Comparison of ENCODE assay signal across 25 cellular contexts in genomic region chr21:37446552-37446951, GRCh38.
DNase-seq lines count a peak whose midpoint lies in the region; ATAC-seq and TF ChIP-seq lines count a peak whose summit lies in the region.
"Had no signal": no experiment of that assay in that cellular context is flagged by ENCODE, and none has a peak within 500 bp of the region (broad histone marks: within the 10 kb centered on the region; RNA-seq: fewer than 3 reads in every experiment).

No MANE protein-coding gene starts in this region.

- WGBS in psoas muscle, 3 donors = 75 to 88% (median 79%) methylated on average over 5 of the region's 5 CpGs
- WGBS in upper lobe of left lung, 2 donors = 82 to 85% methylated on average over 5 of the region's 5 CpGs

- no peak for DNase-seq in activated naive CD4-positive, alpha-beta T cell treated with anti-CD3 and anti-CD28 coated beads, Interleukin-2, amount 50 U/mL, for 16 hours
- DNase-seq in PC-3 (no peak), epithelial cell of proximal tubule (ENCODE audit: low read depth) (no peak), psoas muscle (no peak), upper lobe of left lung (no peak), cerebellar nuclear complex (lab: John Stamatoyannopoulos, UW) (no peak)
- DNase-seq: activated CD4-positive, alpha-beta T cell treated with anti-CD3 and anti-CD28 coated beads for 4 hours; activated T-cell treated with anti-CD3 and anti-CD28 coated beads for 4 hours; caudate nucleus; CD4-positive, CD25-positive, alpha-beta regulatory T cell; DND-41; effector CD4-positive, alpha-beta T cell; kidney glomerular epithelial cell; NCI-H1436 treated with DMSO at 0.1 percent for 48 hours; NCI-H446; SHP77; stimulated activated CD4-positive, alpha-beta T cell treated with anti-CD3 and anti-CD28 coated beads, Interleukin-12 subunit alpha, Interleukin-12 subunit beta, amount 100 ng/mL, for 4 hours; stimulated activated naive CD4-positive, alpha-beta T cell had no signal

- H3K79me2 ChIP-seq in PC-3 (ENCODE audit: low read length) = peaks cover 96% of the 10 kb centered on the region

- H4K20me1 ChIP-seq in PC-3 (ENCODE audit: low read length) = peaks cover 82% of the 10 kb centered on the region

- peaks cover 20% of the 10 kb centered on the region for H3K4me1 ChIP-seq in PC-3 (ENCODE audit: insufficient read depth, low read length)
- H3K4me1 ChIP-seq in psoas muscle = peaks cover 87% of the 10 kb centered on the region
- H3K4me1 ChIP-seq in upper lobe of left lung = peaks cover 27 to 68% (median 35%) of the 10 kb centered on the region in 4 donors

- TF ChIP-seq CTCF in PC-3 (conservative IDR thresholded peaks at IDR 0.05; ENCODE audit: low read depth, low read length) (peak; percentile 30; the same call in 1 of the 2 replicates), epithelial cell of proximal tubule (conservative IDR thresholded peaks at IDR 0.05; ENCODE audit: low read depth, low read length) (peak; percentile 14), psoas muscle (IDR thresholded peaks at IDR 0.05) (no peak), upper lobe of left lung (IDR thresholded peaks at IDR 0.05) (no peak)

- H3K4me3 Mint-ChIP-seq in activated naive CD4-positive, alpha-beta T cell treated with anti-CD3 and anti-CD28 coated beads, Interleukin-2, amount 50 U/mL, for 24 hours = no peak overlapping the region
- H3K4me3 Mint-ChIP-seq: type B pancreatic cell had no signal

- no peak overlapping the region for H2AFZ ChIP-seq in PC-3 (ENCODE audit: low read length)
- H2AFZ ChIP-seq: hepatocyte had no signal

- POLR2A ChIA-PET in PC-3 (lab: Charles Lee; ENCODE audit: unreplicated experiment) = no interaction called here

- CTCF ChIA-PET in PC-3 (lab: Charles Lee) = no interaction called here

- TF ChIP-seq EP300 in upper lobe of left lung (IDR thresholded peaks at IDR 0.05) = no peak

- peak overlapping the region; percentile 44 for H3K27ac Mint-ChIP-seq in activated naive CD4-positive, alpha-beta T cell treated with anti-CD3 and anti-CD28 coated beads, Interleukin-2, amount 50 U/mL, for 24 hours
- H3K27ac Mint-ChIP-seq: activated naive CD4-positive, alpha-beta T cell treated with anti-CD3 and anti-CD28 coated beads, Interleukin-2, amount 50 U/mL, for 72 hours; progenitor cell of endocrine pancreas; type B pancreatic cell had no signal

- H3K4me3 ChIP-seq in PC-3 (ENCODE audit: low read length) = no peak overlapping the region
- no peak overlapping the region for H3K4me3 ChIP-seq in epithelial cell of proximal tubule (ENCODE audit: low read depth, low read length)
- H3K4me3 ChIP-seq in psoas muscle = no peak overlapping the region
- no peak overlapping the region for H3K4me3 ChIP-seq in upper lobe of left lung
- H3K4me3 ChIP-seq: A549, hepatocyte had no signal

- no TSS peak for BruUV-seq in PC-3 (replicated peaks; lab: Mats Ljungman, UMichigan)

- TF ChIP-seq POLR2A in upper lobe of left lung (IDR thresholded peaks at IDR 0.05) = no peak

- H3K27me3 ChIP-seq in PC-3 (ENCODE audit: low read length) (no peaks in the 10 kb centered on the region), psoas muscle (ENCODE audit: insufficient read depth in 3 of 3, low read length in 2 of 3) (no peaks in the 10 kb centered on the region), upper lobe of left lung (no peaks in the 10 kb centered on the region)
- H3K27me3 ChIP-seq: hepatocyte had no signal

- peaks cover 93% of the 10 kb centered on the region for H3K4me1 Mint-ChIP-seq in activated naive CD4-positive, alpha-beta T cell treated with anti-CD3 and anti-CD28 coated beads, Interleukin-2, amount 50 U/mL, for 24 hours

- H3K9me3 Mint-ChIP-seq in activated naive CD4-positive, alpha-beta T cell treated with anti-CD3 and anti-CD28 coated beads, Interleukin-2, amount 50 U/mL, for 24 hours = no peaks in the 10 kb centered on the region
- H3K9me3 Mint-ChIP-seq: activated naive CD4-positive, alpha-beta T cell treated with anti-CD3 and anti-CD28 coated beads, Interleukin-2, amount 50 U/mL, for 72 hours; CD4-positive, CD25-positive, alpha-beta regulatory T cell; type B pancreatic cell had no signal

- peaks cover 8% of the 10 kb centered on the region for H3K36me3 Mint-ChIP-seq in activated naive CD4-positive, alpha-beta T cell treated with anti-CD3 and anti-CD28 coated beads, Interleukin-2, amount 50 U/mL, for 24 hours

- no peaks in the 10 kb centered on the region for H3K9me2 ChIP-seq in PC-3 (replicated peaks; ENCODE audit: low read length)

- H3K27ac ChIP-seq in PC-3 (ENCODE audit: low read length) (no peak overlapping the region), psoas muscle (peak overlapping the region; percentile 47), upper lobe of left lung (no peak overlapping the region)
- H3K27ac ChIP-seq: A549, hepatocyte had no signal

- H3K9me3 ChIP-seq in PC-3 (ENCODE audit: low read length) = no peaks in the 10 kb centered on the region
- H3K9me3 ChIP-seq in psoas muscle = no peaks in the 10 kb centered on the region
- H3K9me3 ChIP-seq in upper lobe of left lung = no peaks in the 10 kb centered on the region
- H3K9me3 ChIP-seq: A549 had no signal

- peaks cover 17% of the 10 kb centered on the region; the same call in 1 of the 2 replicates for H3K36me3 ChIP-seq in PC-3 (ENCODE audit: low read depth, low read length)
- no peaks in the 10 kb centered on the region for H3K36me3 ChIP-seq in psoas muscle (ENCODE audit: insufficient read depth in 1 of 2, low read depth in 1 of 2)
- peaks cover 0 to 3% (median 0%) of the 10 kb centered on the region in 4 donors for H3K36me3 ChIP-seq in upper lobe of left lung

- H3K4me2 ChIP-seq in PC-3 (ENCODE audit: low read length) = no peak overlapping the region
- H3K4me2 ChIP-seq: A549, hepatocyte had no signal

- H3K27me3 Mint-ChIP-seq in activated naive CD4-positive, alpha-beta T cell treated with anti-CD3 and anti-CD28 coated beads, Interleukin-2, amount 50 U/mL, for 24 hours = no peaks in the 10 kb centered on the region
- H3K27me3 Mint-ChIP-seq: CD4-positive, CD25-positive, alpha-beta regulatory T cell; progenitor cell of endocrine pancreas; type B pancreatic cell had no signal

- H3F3A ChIP-seq in PC-3 (ENCODE audit: low read length, unreplicated experiment) = no peaks in the 10 kb centered on the region

- no peak for ATAC-seq in PC-3
- ATAC-seq in psoas muscle = peak in 3 of 4 donors; percentile 15 to 26 (median 16)
- no peak for ATAC-seq in HG02571 (IDR thresholded peaks at IDR 0.05; ENCODE audit: unreplicated experiment)
- no peak for ATAC-seq in upper lobe of left lung (ENCODE audit: low FRiP score in 2 of 2)
- ATAC-seq: activated naive CD4-positive, alpha-beta T cell treated with anti-CD3 and anti-CD28 coated beads, Interleukin-2, amount 50 U/mL, for 72 hours had no signal

- H3K9ac ChIP-seq in PC-3 (ENCODE audit: low read length) = no peak overlapping the region

- intact Hi-C loops in PC-3 (cut with micrococcal nuclease) = no loop called here
- intact Hi-C loops in psoas muscle (cut with DNase I) = no loop called here

Comparison
In these comparisons a context has a peak if more than half of its experiments do, and no peak if none do; other contexts are left out.
1. ATAC-seq: peak in psoas muscle (3 of 4); none in PC-3 (single experiment), HG02571 (single experiment) and upper lobe of left lung (0 of 2).
2. CTCF ChIP-seq: peak in PC-3 (single experiment) and epithelial cell of proximal tubule (single experiment); none in psoas muscle (single experiment) and upper lobe of left lung (0 of 6).